In the genomic region with DNA sequence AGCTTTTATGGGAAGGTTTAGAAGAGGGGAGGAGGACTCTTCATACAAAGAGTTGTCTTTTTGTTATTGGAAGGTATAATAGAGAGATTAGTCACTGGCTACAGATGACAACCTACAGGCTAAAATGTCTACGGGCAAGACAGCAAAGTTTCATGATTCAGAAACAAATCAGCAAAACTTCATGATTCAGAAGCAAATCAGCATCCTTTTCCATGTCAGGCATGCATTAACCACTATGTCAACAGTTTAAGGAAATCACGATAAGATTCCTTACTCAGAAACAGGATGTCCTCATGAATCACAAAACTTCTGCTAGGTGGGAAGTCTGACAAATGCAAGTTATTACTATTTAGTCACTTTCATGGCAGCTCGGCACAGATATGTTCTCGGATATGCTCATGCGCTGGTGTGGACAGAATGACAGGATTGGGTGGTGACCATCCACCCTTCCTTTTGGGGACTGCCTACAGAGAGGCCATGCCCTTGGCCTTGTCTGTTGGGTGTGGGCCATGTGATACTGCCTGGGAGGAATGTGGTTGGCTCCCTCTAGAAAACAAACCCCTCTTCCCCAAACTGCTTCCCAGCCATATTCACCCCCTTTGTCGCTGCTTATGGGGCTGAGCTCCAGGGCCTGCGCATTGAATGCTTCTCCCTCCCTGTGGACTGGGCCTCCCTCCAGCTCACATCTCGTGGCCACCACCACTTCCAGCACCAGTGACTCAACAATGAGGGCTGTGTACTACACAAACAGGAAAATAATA, we compare ENCODE assay signal across 9 cellular contexts. TPM values are rescaled to one million over a fixed set of nuclear protein-coding genes. Genes with fewer than 3 reads are reported as not detected.
A peak's percentile ranks its signal among the peaks of the same experiment; 100 is the strongest.
DNase-seq lines count a peak whose midpoint lies in the region; ATAC-seq and TF ChIP-seq lines count a peak whose summit lies in the region.
"Had no signal": no experiment of that assay in that cellular context is flagged by ENCODE, and none has a peak within 500 bp of the region (broad histone marks: within the 10 kb centered on the region; RNA-seq: fewer than 3 reads in every experiment).

No MANE protein-coding gene starts in this region.

- peaks cover 58% of the 10 kb centered on the region for H3K4me1 Mint-ChIP-seq in brain

- no peaks in the 10 kb centered on the region for H3K9me3 Mint-ChIP-seq in brain

- H3K4me3 Mint-ChIP-seq in brain = peak overlapping the region in 1 of 5 experiments; percentile 9

- peaks cover 3% of the 10 kb centered on the region for H3K27me3 Mint-ChIP-seq in brain

- TF ChIP-seq CTCF in brain (conservative IDR thresholded peaks at IDR 0.05) = no peak

- DNase-seq in LHCN-M2 (ENCODE audit: low read depth) (peak; percentile 99), kidney tubule cell (ENCODE audit: low spot score) (peak; percentile 100), superior temporal gyrus (ENCODE audit: extremely low spot score) (peak; percentile 72)

- ATAC-seq in HG02763 (IDR thresholded peaks at IDR 0.05; ENCODE audit: unreplicated experiment) = no peak
- ATAC-seq in HG02870 (IDR thresholded peaks at IDR 0.05; ENCODE audit: unreplicated experiment) = no peak
- no peak for ATAC-seq in HG03095 (IDR thresholded peaks at IDR 0.05; ENCODE audit: unreplicated experiment)
- ATAC-seq in GM21526 (IDR thresholded peaks at IDR 0.05; ENCODE audit: low FRiP score, unreplicated experiment) = no peak

- peak overlapping the region in 4 of 5 experiments; percentile 1 to 99 (median 70) for H3K27ac Mint-ChIP-seq in brain

- H3K36me3 Mint-ChIP-seq in brain = no peaks in the 10 kb centered on the region

RNA-seq across cellular contexts. Expression of a gene that starts 10.2 kb away (rescaled TPM):
- 1.1 TPM in 1 of 2 replicates, not detected in the other for total RNA-seq in LHCN-M2 (2014; rRNA removed)
- 0.19 TPM for polyA plus RNA-seq in LHCN-M2 (2012)
- not detected for polyA plus RNA-seq in brain (ENCODE audit: insufficient read depth, low read depth, low replicate concordance)
- total RNA-seq: cardiac muscle cell had no signal

RNA-seq across cellular contexts. Expression of a gene that starts 45.8 kb away (rescaled TPM):
- total RNA-seq in LHCN-M2 (2014; rRNA removed) = 827 and 995 TPM in 2 replicates
- 838 TPM for polyA plus RNA-seq in LHCN-M2 (2012)
- 189 TPM for polyA plus RNA-seq in brain (ENCODE audit: insufficient read depth, low read depth, low replicate concordance)
